ENCODE assay signal across 8 cellular contexts in the genomic region with DNA sequence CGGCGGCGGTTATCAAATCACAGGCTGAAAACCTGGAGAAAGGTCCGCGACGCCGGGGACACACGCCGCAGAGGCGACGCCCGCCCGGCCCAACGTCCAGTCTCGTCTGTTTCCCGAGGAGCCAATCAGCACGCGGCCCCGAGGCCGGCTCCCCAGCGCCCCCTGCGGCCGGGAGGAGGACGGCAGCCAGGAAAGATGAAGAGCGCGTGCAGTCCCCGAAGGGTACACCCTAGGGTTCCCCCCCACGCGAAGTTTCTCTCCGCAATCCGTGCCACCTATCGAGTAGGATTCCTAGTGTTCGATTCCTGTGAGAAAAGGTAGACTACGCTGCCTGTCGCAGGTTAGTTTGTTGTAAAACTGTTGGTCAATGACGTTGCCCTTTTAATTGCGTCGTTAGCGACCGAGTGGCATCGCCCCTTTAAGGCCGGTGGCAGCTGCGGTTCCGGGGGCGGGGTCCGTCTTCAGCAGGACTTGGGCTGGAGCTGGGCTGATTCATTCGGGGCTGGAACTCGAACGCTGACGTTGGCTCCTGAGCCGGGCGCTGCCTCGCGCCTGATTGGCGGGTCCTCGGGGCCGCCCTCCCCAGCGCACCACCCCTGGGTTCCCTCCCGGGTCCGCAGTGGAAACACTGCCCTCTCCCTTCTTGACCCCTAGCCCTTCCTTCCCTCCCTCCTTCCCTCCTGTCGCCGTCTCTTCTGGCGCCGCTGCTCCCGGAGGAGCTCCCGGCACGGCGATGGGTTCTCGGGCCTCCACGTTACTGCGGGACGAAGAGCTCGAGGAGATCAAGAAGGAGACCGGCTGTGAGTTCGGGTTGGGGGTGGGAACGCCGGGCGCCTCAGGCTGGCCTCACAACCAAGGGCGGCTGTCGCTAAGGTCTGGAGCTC.
A peak's percentile ranks its signal among the peaks of the same experiment; 100 is the strongest.
DNase-seq lines count a peak whose midpoint lies in the region; ATAC-seq and TF ChIP-seq lines count a peak whose summit lies in the region.

A gene (plus strand): TSS at position 619 of the 884 bp plus-strand sequence. CDS start 115 bp downstream, at position 734.
A gene with protein sequence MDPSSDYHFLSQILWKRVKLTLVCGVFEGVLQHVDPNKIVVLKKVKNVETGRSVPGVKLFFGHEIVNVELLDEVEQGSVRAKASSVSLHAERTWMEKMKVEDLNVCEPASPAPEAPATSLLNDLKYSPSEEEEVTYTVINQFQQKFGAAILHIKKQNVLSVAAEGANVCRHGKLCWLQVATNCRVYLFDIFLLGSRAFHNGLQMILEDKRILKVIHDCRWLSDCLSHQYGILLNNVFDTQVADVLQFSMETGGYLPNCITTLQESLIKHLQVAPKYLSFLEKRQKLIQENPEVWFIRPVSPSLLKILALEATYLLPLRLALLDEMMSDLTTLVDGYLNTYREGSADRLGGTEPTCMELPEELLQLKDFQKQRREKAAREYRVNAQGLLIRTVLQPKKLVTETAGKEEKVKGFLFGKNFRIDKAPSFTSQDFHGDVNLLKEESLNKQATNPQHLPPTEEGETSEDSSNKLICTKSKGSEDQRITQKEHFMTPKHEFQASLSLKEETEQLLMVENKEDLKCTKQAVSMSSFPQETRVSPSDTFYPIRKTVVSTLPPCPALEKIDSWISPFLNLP (minus strand): TSS at position 108 of the 884 bp plus-strand sequence. CDS start 4,182 bp downstream, outside the sequence.

- no peaks in the 10 kb centered on the region for H4K20me1 ChIP-seq in OCI-LY1 (ENCODE audit: insufficient read depth, low read length)

- H3K9ac ChIP-seq in OCI-LY1 (ENCODE audit: low read length), result peak within 1 kb of the TSS; percentile 83

- peak within 1 kb of the TSS; percentile 95 for H3K4me2 ChIP-seq in OCI-LY1 (ENCODE audit: low read length)

- H3K36me3 ChIP-seq in OCI-LY1 (ENCODE audit: insufficient read depth, low read length), result no peaks in the 10 kb centered on the region

- H3K9me3 ChIP-seq in OCI-LY1 (ENCODE audit: low read length), result no peaks in the 10 kb centered on the region

- H3K27me3 ChIP-seq in OCI-LY1 (ENCODE audit: insufficient read depth, low read length), result no peaks in the 10 kb centered on the region

- peak within 1 kb of the TSS; percentile 47 for H3K27ac ChIP-seq in OCI-LY1 (ENCODE audit: low read depth, low read length, poor library complexity, severe bottlenecking)

- ATAC-seq in GM21526 (IDR thresholded peaks at IDR 0.05; ENCODE audit: low FRiP score, unreplicated experiment), result peak; percentile 94

- H3K79me2 ChIP-seq in OCI-LY1 (ENCODE audit: insufficient read depth, low read length), result peaks cover 10% of the 10 kb centered on the region

- TF ChIP-seq CTCF in OCI-LY1 (IDR thresholded peaks at IDR 0.05; ENCODE audit: low read length), result peak; percentile 94

- 0 out of 2 replicates have a peak, but pooled peaks cover 3% of the 10 kb centered on the region for H3F3A ChIP-seq in OCI-LY1 (ENCODE audit: insufficient read depth, low read length)

- DNase-seq in DMS114 treated with DMSO at 0.1 percent for 48 hours (lab: John Stamatoyannopoulos, UW; ENCODE audit: unreplicated experiment) (peak; percentile 94), HuH-7.5 (ENCODE audit: low spot score) (peak; percentile 76), activated T-cell treated with anti-CD3 and anti-CD28 coated beads for 1 hour (ENCODE audit: low read depth) (peak; percentile 90), epidermal melanocyte (ENCODE audit: insufficient read length, low spot score) (peak; percentile 87), midbrain (lab: John Stamatoyannopoulos, UW) (peak; percentile 96)
- DNase-seq in stimulated activated CD8-positive, alpha-beta memory T cell treated with anti-CD3 and anti-CD28 coated beads, Interleukin-15, amount 100 ng/mL, for 48 hours (ENCODE audit: low read depth in 2 of 2), result peak; percentile 97 to 98

- no peaks in the 10 kb centered on the region for H3K9me2 ChIP-seq in OCI-LY1 (ENCODE audit: low read depth, low read length)

- peak within 1 kb of the TSS; percentile 65 for H2AFZ ChIP-seq in OCI-LY1 (ENCODE audit: low read length)

- H3K4me1 ChIP-seq in OCI-LY1 (ENCODE audit: insufficient read depth, low read length, severe bottlenecking), result peaks cover 26% of the 10 kb centered on the region

- H3K4me3 ChIP-seq in OCI-LY1 (ENCODE audit: low read depth, low read length, poor library complexity, severe bottlenecking), result peak within 1 kb of the TSS; percentile 93

Comparison
In these comparisons a context has a peak if more than half of its experiments do, and no peak if none do; other contexts are left out.
1. Peak in every context shown above with its lines: DNase-seq, ATAC-seq, H3K4me3 ChIP-seq and H3K27ac ChIP-seq.